ENCODE assay signal across 10 cellular contexts in genomic region chr17:14304222-14304844, GRCh38. TPM values are rescaled to one million over a fixed set of nuclear protein-coding genes. Genes with fewer than 3 reads are reported as not detected.
DNase-seq lines count a peak whose midpoint lies in the region; ATAC-seq and TF ChIP-seq lines count a peak whose summit lies in the region.
"Had no signal": no experiment of that assay in that cellular context is flagged by ENCODE, and none has a peak within 500 bp of the region (broad histone marks: within the 10 kb centered on the region; RNA-seq: fewer than 3 reads in every experiment).

No MANE protein-coding gene starts in this region.

- peaks cover 56% of the 10 kb centered on the region for H3K4me1 Mint-ChIP-seq in osteocyte (ENCODE audit: unreplicated experiment)

- peak; percentile 54 for DNase-seq in G401 (ENCODE audit: low spot score)
- DNase-seq in fibroblast of mammary gland (ENCODE audit: low read depth), result no peak
- DNase-seq in osteocyte (ENCODE audit: extremely low spot score, unreplicated experiment), result peak; percentile 57
- DNase-seq in NCI-H1105 treated with DMSO at 0.1 percent for 48 hours (lab: John Stamatoyannopoulos, UW), result no peak
- DNase-seq in KG1 (lab: John Stamatoyannopoulos, UW), result no peak
- DNase-seq in NAMALWA (ENCODE audit: low spot score), result no peak
- DNase-seq: occipital lobe had no signal

- peak overlapping the region; percentile 97 for H3K4me3 ChIP-seq in WI38 (ENCODE audit: low read depth, low read length)
- H3K4me3 ChIP-seq in fibroblast of mammary gland (ENCODE audit: control insufficient read depth, low read depth, low read length), result peak overlapping the region; percentile 79

- no peaks in the 10 kb centered on the region for H3K27me3 Mint-ChIP-seq in osteocyte (ENCODE audit: unreplicated experiment)

- peaks cover 7% of the 10 kb centered on the region for H3K36me3 Mint-ChIP-seq in osteocyte (ENCODE audit: unreplicated experiment)

- in situ Hi-C loops in G401 (cut with HindIII; ENCODE audit: low sequenced_read_pairs), result no loop called here

- ATAC-seq in GM21529 (IDR thresholded peaks at IDR 0.05; ENCODE audit: unreplicated experiment), result no peak

- H3K4me3 Mint-ChIP-seq in osteocyte (ENCODE audit: unreplicated experiment), result peak overlapping the region; percentile 88

- TF ChIP-seq CTCF in WI38 (IDR thresholded peaks at IDR 0.05; ENCODE audit: low read depth, low read length), result no peak
- TF ChIP-seq CTCF in fibroblast of mammary gland (conservative IDR thresholded peaks at IDR 0.05; ENCODE audit: control insufficient read depth, insufficient read depth, low read depth, low read length), result no peak
- no peak for TF ChIP-seq CTCF in osteocyte (IDR thresholded peaks at IDR 0.05)

- no peaks in the 10 kb centered on the region for H3K9me3 Mint-ChIP-seq in osteocyte (ENCODE audit: unreplicated experiment)
- H3K9me3 Mint-ChIP-seq: dendritic cell treated with granulocyte-macrophage colony-stimulating factor and Interleukin-4, amounts not matched to agents 40 ng/mL and 50 ng/mL, for 4 days had no signal

- H3K27ac Mint-ChIP-seq in osteocyte (ENCODE audit: unreplicated experiment), result peak overlapping the region; percentile 96

RNA-seq across cellular contexts. Expression of gene HS3ST3B1, which starts 3.5 kb away (rescaled TPM):
- 0.37 TPM in 2 replicates for total RNA-seq in G401 (2014; rRNA removed; shearing (Covaris generic))
- 76.9 and 77.0 TPM in 2 replicates for total RNA-seq in osteocyte

Comparison
In these comparisons a context has a peak if more than half of its experiments do, and no peak if none do; other contexts are left out.
1. DNase-seq: peak in G401 (single experiment) and osteocyte (single experiment); none in fibroblast of mammary gland (single experiment), NCI-H1105 treated with DMSO at 0.1 percent for 48 hours (single experiment), KG1 (single experiment) and NAMALWA (single experiment).
2. RNA of gene HS3ST3B1, which starts 3.5 kb away (total RNA-seq): 76.9 to 77.0 TPM in osteocyte; 0.37 TPM in G401; every median in the first group is over 10 times any median in the second.